1 cellular context compared by ENCODE assay signal in the genomic region with DNA sequence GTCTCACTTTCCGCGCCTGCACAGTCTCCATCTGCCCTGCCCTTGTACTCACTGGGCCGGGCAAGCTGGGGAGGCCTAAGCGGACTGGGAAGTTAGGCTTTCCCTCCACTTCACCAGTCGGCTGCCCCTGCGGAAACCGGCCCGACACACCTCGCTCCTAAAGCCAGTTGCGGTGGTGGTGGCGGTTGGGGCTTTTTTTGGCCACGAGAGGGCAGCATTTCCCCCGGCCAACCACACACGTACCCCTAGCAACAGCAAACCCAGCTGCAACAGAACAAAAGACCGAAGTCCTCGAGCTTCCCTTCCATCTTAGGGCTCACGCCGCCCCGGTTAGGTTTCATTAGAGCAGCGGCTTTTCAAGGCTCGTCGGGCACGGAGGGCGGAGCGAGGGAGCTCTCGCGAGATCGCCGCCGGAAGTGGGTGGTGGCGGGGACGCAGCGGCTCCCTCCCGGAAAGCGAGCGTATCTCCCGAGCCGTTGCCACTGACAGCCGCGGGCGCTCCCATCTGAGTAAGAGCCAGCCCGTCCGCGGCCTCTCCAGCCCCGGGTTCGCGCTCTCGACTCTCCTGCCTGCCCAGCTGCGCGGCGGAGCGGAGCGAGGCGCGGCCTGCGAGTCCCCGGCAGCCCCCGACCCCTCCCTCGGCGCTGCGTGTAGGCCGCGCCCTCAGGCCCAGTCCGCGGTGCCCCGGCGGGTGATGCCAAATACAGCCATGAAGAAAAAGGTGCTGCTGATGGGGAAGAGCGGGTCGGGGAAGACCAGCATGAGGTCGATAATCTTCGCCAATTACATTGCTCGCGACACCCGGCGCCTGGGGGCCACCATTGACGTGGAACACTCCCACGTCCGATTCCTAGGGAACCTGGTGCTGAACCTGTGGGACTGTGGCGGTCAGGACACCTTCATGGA.
A peak's percentile ranks its signal among the peaks of the same experiment; 100 is the strongest.
TF ChIP-seq lines count a peak whose summit lies in the region.

TSS of gene RRAGA (plus strand) at position 462 of the 906 bp plus-strand sequence. CDS start at position 695, 233 bp downstream.

TF ChIP-seq in HEK293, 187 proteins besides CTCF, POLR2A, EP300 and RAD21 (continued from another document and continues in another):
- TF ChIP-seq, protein P1, sequence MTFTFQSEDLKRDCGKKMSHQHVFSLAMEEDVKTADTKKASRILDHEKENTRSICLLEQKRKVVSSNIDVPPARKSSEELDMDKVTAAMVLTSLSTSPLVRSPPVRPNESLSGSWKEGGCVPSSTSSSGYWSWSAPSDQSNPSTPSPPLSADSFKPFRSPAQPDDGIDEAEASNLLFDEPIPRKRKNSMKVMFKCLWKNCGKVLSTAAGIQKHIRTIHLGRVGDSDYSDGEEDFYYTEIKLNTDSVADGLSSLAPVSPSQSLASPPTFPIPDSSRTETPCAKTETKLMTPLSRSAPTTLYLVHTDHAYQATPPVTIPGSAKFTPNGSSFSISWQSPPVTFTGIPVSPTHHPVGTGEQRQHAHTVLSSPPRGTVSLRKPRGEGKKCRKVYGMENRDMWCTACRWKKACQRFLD (tag by site-specific recombination; IDR thresholded peaks at IDR 0.05): no peak
- 0 out of 2 replicates have a peak, but pooled peaks have one; percentile 37 for TF ChIP-seq GLIS2 (tag by site-specific recombination; IDR thresholded peaks at IDR 0.05)
- TF ChIP-seq REPIN1 (tag by site-specific recombination; IDR thresholded peaks at IDR 0.05; ENCODE audit: low read depth): no peak
- TF ChIP-seq GFI1B (tag by site-specific recombination; IDR thresholded peaks at IDR 0.05): no peak
- peak; percentile 90 for TF ChIP-seq ZFP37 (tag by site-specific recombination; IDR thresholded peaks at IDR 0.05)
- no peak for TF ChIP-seq ZSCAN16 (tag by site-specific recombination; IDR thresholded peaks at IDR 0.05)
- no peak for TF ChIP-seq ZNF560 (tag by site-specific recombination; IDR thresholded peaks at IDR 0.05; ENCODE audit: borderline replicate concordance)
- peak; percentile 3; the same call in 1 of the 2 replicates for TF ChIP-seq WT1 (tag by site-specific recombination; IDR thresholded peaks at IDR 0.05)
- TF ChIP-seq ZNF266 (tag by site-specific recombination; IDR thresholded peaks at IDR 0.05; ENCODE audit: low read depth): no peak
- TF ChIP-seq ZSCAN30 (tag by site-specific recombination; IDR thresholded peaks at IDR 0.05): peak; percentile 71; the same call in 1 of the 2 replicates
- no peak for TF ChIP-seq ZNF184 (tag by site-specific recombination; IDR thresholded peaks at IDR 0.05)
- TF ChIP-seq YY2 (tag by site-specific recombination; IDR thresholded peaks at IDR 0.05): 0 out of 2 replicates have a peak, but pooled peaks have one; percentile 13
- TF ChIP-seq ZNF677 (tag by site-specific recombination; IDR thresholded peaks at IDR 0.05): no peak
- TF ChIP-seq, protein P2, sequence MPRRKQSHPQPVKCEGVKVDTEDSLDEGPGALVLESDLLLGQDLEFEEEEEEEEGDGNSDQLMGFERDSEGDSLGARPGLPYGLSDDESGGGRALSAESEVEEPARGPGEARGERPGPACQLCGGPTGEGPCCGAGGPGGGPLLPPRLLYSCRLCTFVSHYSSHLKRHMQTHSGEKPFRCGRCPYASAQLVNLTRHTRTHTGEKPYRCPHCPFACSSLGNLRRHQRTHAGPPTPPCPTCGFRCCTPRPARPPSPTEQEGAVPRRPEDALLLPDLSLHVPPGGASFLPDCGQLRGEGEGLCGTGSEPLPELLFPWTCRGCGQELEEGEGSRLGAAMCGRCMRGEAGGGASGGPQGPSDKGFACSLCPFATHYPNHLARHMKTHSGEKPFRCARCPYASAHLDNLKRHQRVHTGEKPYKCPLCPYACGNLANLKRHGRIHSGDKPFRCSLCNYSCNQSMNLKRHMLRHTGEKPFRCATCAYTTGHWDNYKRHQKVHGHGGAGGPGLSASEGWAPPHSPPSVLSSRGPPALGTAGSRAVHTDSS (tag by site-specific recombination; IDR thresholded peaks at IDR 0.05): no peak
- TF ChIP-seq KLF9 (tag by site-specific recombination; IDR thresholded peaks at IDR 0.05; ENCODE audit: low read depth): peak; percentile 69; the same call in 1 of the 2 replicates
- no peak; the same call in 1 of the 2 replicates for TF ChIP-seq YY1 (tag by site-specific recombination; IDR thresholded peaks at IDR 0.05)
- peak; percentile 70; the same call in 1 of the 2 replicates for TF ChIP-seq KLF7 (tag by site-specific recombination; IDR thresholded peaks at IDR 0.05; ENCODE audit: borderline replicate concordance)
- TF ChIP-seq ZNF488 (tag by site-specific recombination; IDR thresholded peaks at IDR 0.05): no peak
- TF ChIP-seq ZBTB8A (tag by site-specific recombination; IDR thresholded peaks at IDR 0.05): peak; percentile 88
- no peak for TF ChIP-seq ZNF423 (tag by site-specific recombination; IDR thresholded peaks at IDR 0.05)
- TF ChIP-seq ZNF341 (tag by site-specific recombination; IDR thresholded peaks at IDR 0.05; ENCODE audit: low read depth): peak; percentile 96
- no peak for TF ChIP-seq ZNF510 (tag by site-specific recombination; IDR thresholded peaks at IDR 0.05; ENCODE audit: insufficient replicate concordance)
- TF ChIP-seq, protein P3, sequence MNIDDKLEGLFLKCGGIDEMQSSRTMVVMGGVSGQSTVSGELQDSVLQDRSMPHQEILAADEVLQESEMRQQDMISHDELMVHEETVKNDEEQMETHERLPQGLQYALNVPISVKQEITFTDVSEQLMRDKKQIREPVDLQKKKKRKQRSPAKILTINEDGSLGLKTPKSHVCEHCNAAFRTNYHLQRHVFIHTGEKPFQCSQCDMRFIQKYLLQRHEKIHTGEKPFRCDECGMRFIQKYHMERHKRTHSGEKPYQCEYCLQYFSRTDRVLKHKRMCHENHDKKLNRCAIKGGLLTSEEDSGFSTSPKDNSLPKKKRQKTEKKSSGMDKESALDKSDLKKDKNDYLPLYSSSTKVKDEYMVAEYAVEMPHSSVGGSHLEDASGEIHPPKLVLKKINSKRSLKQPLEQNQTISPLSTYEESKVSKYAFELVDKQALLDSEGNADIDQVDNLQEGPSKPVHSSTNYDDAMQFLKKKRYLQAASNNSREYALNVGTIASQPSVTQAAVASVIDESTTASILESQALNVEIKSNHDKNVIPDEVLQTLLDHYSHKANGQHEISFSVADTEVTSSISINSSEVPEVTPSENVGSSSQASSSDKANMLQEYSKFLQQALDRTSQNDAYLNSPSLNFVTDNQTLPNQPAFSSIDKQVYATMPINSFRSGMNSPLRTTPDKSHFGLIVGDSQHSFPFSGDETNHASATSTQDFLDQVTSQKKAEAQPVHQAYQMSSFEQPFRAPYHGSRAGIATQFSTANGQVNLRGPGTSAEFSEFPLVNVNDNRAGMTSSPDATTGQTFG (tag by site-specific recombination; IDR thresholded peaks at IDR 0.05; ENCODE audit: borderline replicate concordance): no peak
- no peak for TF ChIP-seq ZNF169 (tag by site-specific recombination; IDR thresholded peaks at IDR 0.05)
- TF ChIP-seq ZNF2 (tag by site-specific recombination; IDR thresholded peaks at IDR 0.05): peak; percentile 97
- TF ChIP-seq HOXA7 (CRISPR knock-in tag; IDR thresholded peaks at IDR 0.05; ENCODE audit: borderline replicate concordance): 0 out of 2 replicates have a peak, but pooled peaks have one; percentile 54
- TF ChIP-seq, protein P4, sequence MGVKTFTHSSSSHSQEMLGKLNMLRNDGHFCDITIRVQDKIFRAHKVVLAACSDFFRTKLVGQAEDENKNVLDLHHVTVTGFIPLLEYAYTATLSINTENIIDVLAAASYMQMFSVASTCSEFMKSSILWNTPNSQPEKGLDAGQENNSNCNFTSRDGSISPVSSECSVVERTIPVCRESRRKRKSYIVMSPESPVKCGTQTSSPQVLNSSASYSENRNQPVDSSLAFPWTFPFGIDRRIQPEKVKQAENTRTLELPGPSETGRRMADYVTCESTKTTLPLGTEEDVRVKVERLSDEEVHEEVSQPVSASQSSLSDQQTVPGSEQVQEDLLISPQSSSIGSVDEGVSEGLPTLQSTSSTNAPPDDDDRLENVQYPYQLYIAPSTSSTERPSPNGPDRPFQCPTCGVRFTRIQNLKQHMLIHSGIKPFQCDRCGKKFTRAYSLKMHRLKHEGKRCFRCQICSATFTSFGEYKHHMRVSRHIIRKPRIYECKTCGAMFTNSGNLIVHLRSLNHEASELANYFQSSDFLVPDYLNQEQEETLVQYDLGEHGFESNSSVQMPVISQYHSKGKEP (tag by site-specific recombination; IDR thresholded peaks at IDR 0.05): no peak
- peak; percentile 50 for TF ChIP-seq ZNF629 (tag by site-specific recombination; IDR thresholded peaks at IDR 0.05)
- TF ChIP-seq, protein P5, sequence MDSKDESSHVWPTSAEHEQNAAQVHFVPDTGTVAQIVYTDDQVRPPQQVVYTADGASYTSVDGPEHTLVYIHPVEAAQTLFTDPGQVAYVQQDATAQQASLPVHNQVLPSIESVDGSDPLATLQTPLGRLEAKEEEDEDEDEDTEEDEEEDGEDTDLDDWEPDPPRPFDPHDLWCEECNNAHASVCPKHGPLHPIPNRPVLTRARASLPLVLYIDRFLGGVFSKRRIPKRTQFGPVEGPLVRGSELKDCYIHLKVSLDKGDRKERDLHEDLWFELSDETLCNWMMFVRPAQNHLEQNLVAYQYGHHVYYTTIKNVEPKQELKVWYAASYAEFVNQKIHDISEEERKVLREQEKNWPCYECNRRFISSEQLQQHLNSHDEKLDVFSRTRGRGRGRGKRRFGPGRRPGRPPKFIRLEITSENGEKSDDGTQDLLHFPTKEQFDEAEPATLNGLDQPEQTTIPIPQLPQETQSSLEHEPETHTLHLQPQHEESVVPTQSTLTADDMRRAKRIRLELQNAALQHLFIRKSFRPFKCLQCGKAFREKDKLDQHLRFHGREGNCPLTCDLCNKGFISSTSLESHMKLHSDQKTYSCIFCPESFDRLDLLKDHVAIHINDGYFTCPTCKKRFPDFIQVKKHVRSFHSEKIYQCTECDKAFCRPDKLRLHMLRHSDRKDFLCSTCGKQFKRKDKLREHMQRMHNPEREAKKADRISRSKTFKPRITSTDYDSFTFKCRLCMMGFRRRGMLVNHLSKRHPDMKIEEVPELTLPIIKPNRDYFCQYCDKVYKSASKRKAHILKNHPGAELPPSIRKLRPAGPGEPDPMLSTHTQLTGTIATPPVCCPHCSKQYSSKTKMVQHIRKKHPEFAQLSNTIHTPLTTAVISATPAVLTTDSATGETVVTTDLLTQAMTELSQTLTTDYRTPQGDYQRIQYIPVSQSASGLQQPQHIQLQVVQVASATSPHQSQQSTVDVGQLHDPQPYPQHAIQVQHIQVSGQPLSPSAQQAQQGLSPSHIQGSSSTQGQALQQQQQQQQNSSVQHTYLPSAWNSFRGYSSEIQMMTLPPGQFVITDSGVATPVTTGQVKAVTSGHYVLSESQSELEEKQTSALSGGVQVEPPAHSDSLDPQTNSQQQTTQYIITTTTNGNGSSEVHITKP (tag by site-specific recombination; IDR thresholded peaks at IDR 0.05): peak; percentile 65
- no peak for TF ChIP-seq ZNF211 (tag by site-specific recombination; IDR thresholded peaks at IDR 0.05; ENCODE audit: low read depth)
- TF ChIP-seq ZNF658 (tag by site-specific recombination; IDR thresholded peaks at IDR 0.05): no peak
- peak; percentile 63 for TF ChIP-seq ZNF654 (tag by site-specific recombination; IDR thresholded peaks at IDR 0.05; ENCODE audit: low read depth)
- TF ChIP-seq ZNF391 (tag by site-specific recombination; IDR thresholded peaks at IDR 0.05; ENCODE audit: borderline replicate concordance, low read depth): peak; percentile 22; the same call in 1 of the 2 replicates
- TF ChIP-seq ZNF404 (tag by site-specific recombination; IDR thresholded peaks at IDR 0.05): no peak
- TF ChIP-seq GLI2 (tag by site-specific recombination; IDR thresholded peaks at IDR 0.05; ENCODE audit: borderline replicate concordance, low read depth): no peak
- TF ChIP-seq, protein P6, sequence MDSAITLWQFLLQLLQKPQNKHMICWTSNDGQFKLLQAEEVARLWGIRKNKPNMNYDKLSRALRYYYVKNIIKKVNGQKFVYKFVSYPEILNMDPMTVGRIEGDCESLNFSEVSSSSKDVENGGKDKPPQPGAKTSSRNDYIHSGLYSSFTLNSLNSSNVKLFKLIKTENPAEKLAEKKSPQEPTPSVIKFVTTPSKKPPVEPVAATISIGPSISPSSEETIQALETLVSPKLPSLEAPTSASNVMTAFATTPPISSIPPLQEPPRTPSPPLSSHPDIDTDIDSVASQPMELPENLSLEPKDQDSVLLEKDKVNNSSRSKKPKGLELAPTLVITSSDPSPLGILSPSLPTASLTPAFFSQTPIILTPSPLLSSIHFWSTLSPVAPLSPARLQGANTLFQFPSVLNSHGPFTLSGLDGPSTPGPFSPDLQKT (IDR thresholded peaks at IDR 0.05; ENCODE audit: borderline replicate concordance, low read depth, low read length): peak; percentile 88; the same call in 1 of the 2 replicates
- no peak for TF ChIP-seq RBAK (tag by site-specific recombination; IDR thresholded peaks at IDR 0.05)
- peak; percentile 71; the same call in 1 of the 2 replicates for TF ChIP-seq ZNF561 (tag by site-specific recombination; IDR thresholded peaks at IDR 0.05; ENCODE audit: borderline replicate concordance)
- no peak for TF ChIP-seq ZNF48 (tag by site-specific recombination; IDR thresholded peaks at IDR 0.05)
- 0 out of 2 replicates have a peak, but pooled peaks have one; percentile 31 for TF ChIP-seq TRIM28 (IDR thresholded peaks at IDR 0.05; ENCODE audit: borderline replicate concordance, low read length)
- TF ChIP-seq ZNF791 (tag by site-specific recombination; IDR thresholded peaks at IDR 0.05): no peak
- no peak for TF ChIP-seq ZNF621 (tag by site-specific recombination; IDR thresholded peaks at IDR 0.05)
- 0 out of 2 replicates have a peak, but pooled peaks have one; percentile 29 for TF ChIP-seq ZNF596 (tag by site-specific recombination; IDR thresholded peaks at IDR 0.05)
